ENCODE assay signal across 1 cellular context in genomic region chr2:73641767-73642062, GRCh38.
TF ChIP-seq lines count a peak whose summit lies in the region.

No MANE protein-coding gene starts in this region.

TF ChIP-seq in HepG2, 621 proteins besides CTCF, POLR2A, EP300 and RAD21 (continued from another document):
- no peak for TF ChIP-seq ZBTB46 (CRISPR knock-in tag; IDR thresholded peaks at IDR 0.05; ENCODE audit: borderline replicate concordance)
- TF ChIP-seq ZNF512B (CRISPR knock-in tag; IDR thresholded peaks at IDR 0.05; ENCODE audit: borderline replicate concordance) = no peak
- TF ChIP-seq ZMYM3 (CRISPR knock-in tag; IDR thresholded peaks at IDR 0.05) = peak; percentile 94
- 0 out of 2 replicates have a peak, but pooled peaks have one; percentile 10 for TF ChIP-seq POLR2AphosphoS5 (IDR thresholded peaks at IDR 0.05; ENCODE audit: low read depth, low read length)
- peak; percentile 54; the same call in 1 of the 2 replicates for TF ChIP-seq KDM1A (CRISPR knock-in tag; IDR thresholded peaks at IDR 0.05)
- TF ChIP-seq ZNF790 (CRISPR knock-in tag; IDR thresholded peaks at IDR 0.05; ENCODE audit: borderline replicate concordance) = 0 out of 2 replicates have a peak, but pooled peaks have one; percentile 29
- TF ChIP-seq MEIS2 (CRISPR knock-in tag; IDR thresholded peaks at IDR 0.05) = 0 out of 2 replicates have a peak, but pooled peaks have one; percentile 18
- TF ChIP-seq, protein P1, sequence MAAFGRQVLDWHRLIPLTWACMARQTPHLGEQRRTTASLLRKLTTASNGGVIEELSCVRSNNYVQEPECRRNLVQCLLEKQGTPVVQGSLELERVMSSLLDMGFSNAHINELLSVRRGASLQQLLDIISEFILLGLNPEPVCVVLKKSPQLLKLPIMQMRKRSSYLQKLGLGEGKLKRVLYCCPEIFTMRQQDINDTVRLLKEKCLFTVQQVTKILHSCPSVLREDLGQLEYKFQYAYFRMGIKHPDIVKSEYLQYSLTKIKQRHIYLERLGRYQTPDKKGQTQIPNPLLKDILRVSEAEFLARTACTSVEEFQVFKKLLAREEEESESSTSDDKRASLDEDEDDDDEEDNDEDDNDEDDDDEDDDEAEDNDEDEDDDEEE (CRISPR knock-in tag; IDR thresholded peaks at IDR 0.05) = 0 out of 2 replicates have a peak, but pooled peaks have one; percentile 57
- TF ChIP-seq ZNF768 (CRISPR knock-in tag; IDR thresholded peaks at IDR 0.05) = peak; percentile 97
- TF ChIP-seq ADNP (CRISPR knock-in tag; IDR thresholded peaks at IDR 0.05) = 0 out of 2 replicates have a peak, but pooled peaks have one; percentile 26
- no peak for TF ChIP-seq GTF3A (CRISPR knock-in tag; conservative IDR thresholded peaks at IDR 0.05)
- TF ChIP-seq, protein P2, sequence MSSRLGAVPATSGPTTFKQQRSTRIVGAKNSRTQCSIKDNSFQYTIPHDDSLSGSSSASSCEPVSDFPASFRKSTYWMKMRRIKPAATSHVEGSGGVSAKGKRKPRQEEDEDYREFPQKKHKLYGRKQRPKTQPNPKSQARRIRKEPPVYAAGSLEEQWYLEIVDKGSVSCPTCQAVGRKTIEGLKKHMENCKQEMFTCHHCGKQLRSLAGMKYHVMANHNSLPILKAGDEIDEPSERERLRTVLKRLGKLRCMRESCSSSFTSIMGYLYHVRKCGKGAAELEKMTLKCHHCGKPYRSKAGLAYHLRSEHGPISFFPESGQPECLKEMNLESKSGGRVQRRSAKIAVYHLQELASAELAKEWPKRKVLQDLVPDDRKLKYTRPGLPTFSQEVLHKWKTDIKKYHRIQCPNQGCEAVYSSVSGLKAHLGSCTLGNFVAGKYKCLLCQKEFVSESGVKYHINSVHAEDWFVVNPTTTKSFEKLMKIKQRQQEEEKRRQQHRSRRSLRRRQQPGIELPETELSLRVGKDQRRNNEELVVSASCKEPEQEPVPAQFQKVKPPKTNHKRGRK (CRISPR knock-in tag; IDR thresholded peaks at IDR 0.05) = no peak
